Comparison of ENCODE assay signal across 1 cellular context in genomic region chr15:22838292-22839042, GRCh38.
TF ChIP-seq lines count a peak whose summit lies in the region.

Gene NIPA2 (plus strand): TSS chr15:22838666. CDS start chr15:22851732, 13,066 bp downstream.

TF ChIP-seq in HEK293, 187 proteins besides CTCF, POLR2A, EP300 and RAD21 (continued from another document):
- TF ChIP-seq BCL6B (tag by site-specific recombination; IDR thresholded peaks at IDR 0.05) (no peak), ZNF518A (tag by site-specific recombination; conservative IDR thresholded peaks at IDR 0.05; ENCODE audit: low read depth) (no peak), ZNF223 (tag by site-specific recombination; IDR thresholded peaks at IDR 0.05) (peak; percentile 75), ZNF23 (tag by site-specific recombination; IDR thresholded peaks at IDR 0.05; ENCODE audit: borderline replicate concordance) (no peak), HIC1 (tag by site-specific recombination; IDR thresholded peaks at IDR 0.05) (no peak), TSHZ1 (tag by site-specific recombination; IDR thresholded peaks at IDR 0.05; ENCODE audit: borderline replicate concordance) (no peak), ZNF169 (tag by site-specific recombination; IDR thresholded peaks at IDR 0.05) (no peak), ZNF335 (tag by site-specific recombination; conservative IDR thresholded peaks at IDR 0.05) (peak; percentile 77), ZNF580 (tag by site-specific recombination; IDR thresholded peaks at IDR 0.05) (no peak), ZNF626 (tag by site-specific recombination; IDR thresholded peaks at IDR 0.05) (no peak), KLF7 (tag by site-specific recombination; IDR thresholded peaks at IDR 0.05; ENCODE audit: borderline replicate concordance) (no peak), ZSCAN5A (tag by site-specific recombination; IDR thresholded peaks at IDR 0.05) (no peak), ZNF404 (tag by site-specific recombination; IDR thresholded peaks at IDR 0.05) (no peak), ZNF777 (tag by site-specific recombination; IDR thresholded peaks at IDR 0.05; ENCODE audit: borderline replicate concordance) (no peak), IKZF3 (tag by site-specific recombination; IDR thresholded peaks at IDR 0.05) (no peak; the same call in 1 of the 2 replicates), HOXC10 (CRISPR knock-in tag; IDR thresholded peaks at IDR 0.05) (no peak)
